ENCODE assay signal across 8 cellular contexts in the genomic region with DNA sequence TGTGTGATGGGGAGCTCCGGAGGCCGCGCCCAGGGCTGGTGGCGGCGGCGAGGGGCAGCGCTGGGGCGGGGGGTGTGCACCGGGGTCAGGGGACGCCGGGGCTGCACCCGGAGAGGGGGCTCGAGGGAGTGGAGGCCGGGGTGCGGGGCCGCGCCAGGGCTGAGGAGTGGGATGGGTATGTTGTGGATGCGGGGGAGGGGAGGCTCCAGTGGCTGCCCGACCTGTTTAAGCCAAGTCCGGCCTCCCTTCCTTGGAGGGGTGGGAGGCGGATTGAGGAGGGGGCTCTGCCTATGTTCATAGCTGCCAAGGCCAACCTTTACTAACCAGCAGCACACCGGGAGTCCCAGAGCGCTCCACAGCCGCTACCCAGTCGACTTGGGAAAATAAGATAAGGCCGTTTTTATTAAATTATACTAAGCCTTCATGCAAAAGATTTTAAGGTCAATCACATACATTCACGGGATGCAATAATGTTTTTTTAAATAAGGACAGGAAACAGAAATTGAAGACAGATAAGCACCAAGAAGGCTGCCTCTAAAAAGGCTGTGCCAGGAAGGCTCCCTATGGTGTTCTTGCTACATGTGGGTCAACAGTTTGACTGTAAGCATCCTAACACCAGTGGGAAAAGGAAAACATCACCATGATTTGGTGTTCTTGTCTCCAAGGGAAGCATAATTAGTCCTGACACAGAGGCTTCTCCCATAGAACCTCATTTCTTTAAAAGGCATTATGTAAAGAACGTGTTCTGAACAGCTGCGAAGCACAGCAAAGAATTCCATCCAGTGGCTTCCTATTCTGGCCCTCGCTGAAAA. TPM values are rescaled to one million over a fixed set of nuclear protein-coding genes. Genes with fewer than 3 reads are reported as not detected.
A peak's percentile ranks its signal among the peaks of the same experiment; 100 is the strongest.
DNase-seq lines count a peak whose midpoint lies in the region; ATAC-seq and TF ChIP-seq lines count a peak whose summit lies in the region.

No MANE protein-coding gene starts in this region.

- H3K27me3 ChIP-seq in SU-DHL-6 (ENCODE audit: low read length) (no peaks in the 10 kb centered on the region), prostate gland (replicated peaks; ENCODE audit: insufficient read depth) (no peaks in the 10 kb centered on the region)

- H3K9me3 ChIP-seq in SU-DHL-6 (ENCODE audit: insufficient read depth, low read length) (no peaks in the 10 kb centered on the region), prostate gland (no peaks in the 10 kb centered on the region)

- H3K27ac ChIP-seq in SU-DHL-6 (ENCODE audit: low read depth, low read length) = peak overlapping the region; percentile 50
- peak overlapping the region; percentile 91 for H3K27ac ChIP-seq in prostate gland

- no peak for TF ChIP-seq POLR2A in prostate gland (IDR thresholded peaks at IDR 0.05)

- DNase-seq in activated naive CD4-positive, alpha-beta T cell treated with anti-CD3 and anti-CD28 coated beads, Interleukin-2, amount 10 ng/mL, durations not matched to agents 7 days and 5 days = no peak
- no peak for DNase-seq in activated naive CD4-positive, alpha-beta T cell treated with anti-CD3 and anti-CD28 coated beads, Interleukin-2, amount 50 U/mL, for 16 hours
- DNase-seq in fibroblast of mammary gland (ENCODE audit: low read depth) (peak; percentile 13), prostate gland (ENCODE audit: low spot score) (no peak), SKM-1 treated with dmso at 0.1 percent for 144 hours (lab: John Stamatoyannopoulos, UW; ENCODE audit: unreplicated experiment) (no peak)
- DNase-seq in activated CD8-positive, alpha-beta memory T cell treated with anti-CD3 and anti-CD28 coated beads, Interleukin-2, amount 50 U/mL, for 4 hours = no peak

- peak overlapping the region; percentile 61 for H3K4me3 ChIP-seq in SU-DHL-6 (ENCODE audit: insufficient read depth, low read length, poor library complexity, severe bottlenecking)
- peak overlapping the region; percentile 57 for H3K4me3 ChIP-seq in fibroblast of mammary gland (ENCODE audit: control insufficient read depth, low read depth, low read length)
- H3K4me3 ChIP-seq in prostate gland = peak overlapping the region; percentile 66 to 72

- peak overlapping the region; percentile 76 for H3K27ac Mint-ChIP-seq in activated naive CD4-positive, alpha-beta T cell treated with anti-CD3 and anti-CD28 coated beads, Interleukin-2, amount 10 ng/mL, durations not matched to agents 7 days and 5 days

- H3K4me1 Mint-ChIP-seq in activated naive CD4-positive, alpha-beta T cell treated with anti-CD3 and anti-CD28 coated beads, Interleukin-2, amount 10 ng/mL, durations not matched to agents 7 days and 5 days = peaks cover 20% of the 10 kb centered on the region

- H3K36me3 Mint-ChIP-seq in activated naive CD4-positive, alpha-beta T cell treated with anti-CD3 and anti-CD28 coated beads, Interleukin-2, amount 10 ng/mL, durations not matched to agents 7 days and 5 days = peaks cover 6% of the 10 kb centered on the region

- peak overlapping the region; percentile 72 for H3K4me3 Mint-ChIP-seq in activated naive CD4-positive, alpha-beta T cell treated with anti-CD3 and anti-CD28 coated beads, Interleukin-2, amount 10 ng/mL, durations not matched to agents 7 days and 5 days

- TF ChIP-seq CTCF in SU-DHL-6 (IDR thresholded peaks at IDR 0.05; ENCODE audit: insufficient read depth, low read length, poor library complexity, severe bottlenecking) (no peak), fibroblast of mammary gland (conservative IDR thresholded peaks at IDR 0.05; ENCODE audit: control insufficient read depth, insufficient read depth, low read depth, low read length) (no peak), prostate gland (IDR thresholded peaks at IDR 0.05) (no peak)

- H4K20me1 ChIP-seq in SU-DHL-6 (ENCODE audit: low read depth, low read length) = no peaks in the 10 kb centered on the region

- no peaks in the 10 kb centered on the region for H3K79me2 ChIP-seq in SU-DHL-6 (ENCODE audit: insufficient read depth, low read length)

- CTCF ChIA-PET in activated naive CD4-positive, alpha-beta T cell treated with anti-CD3 and anti-CD28 coated beads, Interleukin-2, amount 10 ng/mL, durations not matched to agents 7 days and 5 days (lab: Charles Lee) = interaction anchor here (1.2 to 2.3 kb wide), 6 partner anchors 9 to 43 kb away, joined by 3 to 12 read pairs (median 6); no protein-coding TSS in a partner anchor

- H3K4me2 ChIP-seq in SU-DHL-6 (ENCODE audit: low read depth, low read length, poor library complexity, severe bottlenecking) = peak overlapping the region; percentile 64

- no peaks in the 10 kb centered on the region for H3K9me2 ChIP-seq in SU-DHL-6 (replicated peaks; ENCODE audit: insufficient read depth, low read length)

- ATAC-seq in HG03095 (IDR thresholded peaks at IDR 0.05; ENCODE audit: unreplicated experiment) = peak; percentile 9

- intact Hi-C loops in prostate gland (cut with DNase I) = loop anchor here (10.0 kb wide), 1 partner anchor 398 kb away; the partner anchor contains the start of gene DYRK1A

- H3K27me3 Mint-ChIP-seq in activated naive CD4-positive, alpha-beta T cell treated with anti-CD3 and anti-CD28 coated beads, Interleukin-2, amount 10 ng/mL, durations not matched to agents 7 days and 5 days = peaks cover 6% of the 10 kb centered on the region

- peak overlapping the region; percentile 97 for H3K9ac ChIP-seq in SU-DHL-6 (ENCODE audit: low read length)

- peak overlapping the region; percentile 84 for H2AFZ ChIP-seq in SU-DHL-6 (ENCODE audit: low read depth, low read length, severe bottlenecking)

- H3K36me3 ChIP-seq in SU-DHL-6 (ENCODE audit: low read length) (no peaks in the 10 kb centered on the region), prostate gland (no peaks in the 10 kb centered on the region)

- peaks cover 9% of the 10 kb centered on the region for H3F3A ChIP-seq in SU-DHL-6 (ENCODE audit: insufficient read depth)

- no peaks in the 10 kb centered on the region for H3K4me1 ChIP-seq in prostate gland (replicated peaks)

- WGBS in prostate gland = 13% methylated on average over 29 of the region's 30 CpGs

- H3K9me3 Mint-ChIP-seq in activated naive CD4-positive, alpha-beta T cell treated with anti-CD3 and anti-CD28 coated beads, Interleukin-2, amount 10 ng/mL, durations not matched to agents 7 days and 5 days = no peaks in the 10 kb centered on the region

RNA-seq across cellular contexts. Expression of gene HLCS, which starts 0.6 kb away (rescaled TPM):
- 10 to 100 TPM; 40.9 to 41.8 TPM for total RNA-seq in prostate gland

RNA-seq across cellular contexts. Expression of gene RIPPLY3, which starts 39.5 kb away (rescaled TPM):
- total RNA-seq in prostate gland = 1 to 10 TPM in 1 of 2 donors, under 1 TPM in 1; 0.34 to 2.0 TPM
